7 cellular contexts compared by ENCODE assay signal in genomic region chr17:2137342-2138098, GRCh38.
DNase-seq lines count a peak whose midpoint lies in the region; ATAC-seq, FAIRE-seq and TF ChIP-seq lines count a peak whose summit lies in the region.

No MANE protein-coding gene starts in this region.

- H3K27me3 ChIP-seq in GM12878 (replicated peaks in 1 of 2; ENCODE audit: control insufficient read depth in 2 of 2, insufficient read depth in 2 of 2, low read length in 1 of 2), result no peaks in the 10 kb centered on the region

- no peaks in the 10 kb centered on the region for H3K36me3 Mint-ChIP-seq in natural killer cell

- no peaks in the 10 kb centered on the region for H3K9me3 Mint-ChIP-seq in natural killer cell

- no peaks in the 10 kb centered on the region for H3K9me3 ChIP-seq in GM12878 (replicated peaks; ENCODE audit: control insufficient read depth, insufficient read depth, low read length)

- TSS peak; percentile 96 for BruUV-seq in GM12878 (replicated peaks; lab: Mats Ljungman, UMichigan)

- peaks cover 2% of the 10 kb centered on the region for H3K79me2 ChIP-seq in GM12878 (ENCODE audit: control insufficient read depth, insufficient read depth, low read length)

- intact Hi-C loops in GM12878 (cut with micrococcal nuclease; ENCODE audit: unreplicated experiment) (loop anchor here (1.0 kb wide), 1 partner anchor 48 kb away; no protein-coding TSS in a partner anchor), natural killer cell (cut with micrococcal nuclease) (loop anchor here (2.0 kb wide), 1 partner anchor 13 kb away; no protein-coding TSS in a partner anchor)

- no peak for TF ChIP-seq RAD21 in GM12878 (IDR thresholded peaks at IDR 0.05; ENCODE audit: insufficient read depth, low read depth, low read length)

- DNase-seq in GM18507 (ENCODE audit: extremely low spot score, insufficient read length, low read depth) (peak; percentile 42), GM12878 (ENCODE audit: low read depth, low spot score) (peak; percentile 51), natural killer cell (no peak), superior temporal gyrus (ENCODE audit: extremely low spot score) (no peak), HEK293T (ENCODE audit: extremely low spot score) (no peak), D721Med (ENCODE audit: insufficient read length, low spot score) (no peak)

- H3K4me2 ChIP-seq in GM12878 (ENCODE audit: control insufficient read depth, insufficient read depth), result peak overlapping the region; percentile 75

- H2AFZ ChIP-seq in GM12878 (ENCODE audit: control insufficient read depth, low read depth, low read length), result 0 out of 2 replicates have a peak overlapping the region, but pooled peaks have one; percentile 1

- FAIRE-seq in GM18507 (lab: Jason Lieb, UNC), result peak; percentile 91
- FAIRE-seq in GM12878 (lab: Jason Lieb, UNC), result peak; percentile 83
- FAIRE-seq in D721Med (lab: Jason Lieb, UNC), result no peak

- SMC1A ChIA-PET in GM12878 (lab: Charles Lee; ENCODE audit: uncharacterized antibody, unreplicated experiment), result interaction anchor here (0.6 to 8.3 kb wide), 25 partner anchors 9 to 421 kb away, joined by 3 to 78 read pairs (median 5); partner anchors contain the start of gene HIC1

- in situ Hi-C loops in GM12878 (cut with MboI), result no loop called here

- H4K20me1 ChIP-seq in GM12878 (ENCODE audit: control insufficient read depth, insufficient read depth), result no peaks in the 10 kb centered on the region

- TF ChIP-seq CTCF in GM12878 (IDR thresholded peaks at IDR 0.05 in 2 of 3, conservative IDR thresholded peaks at IDR 0.05 in 1 of 3; ENCODE audit: control insufficient read depth in 2 of 3, extremely low read depth in 1 of 3, insufficient read depth in 1 of 3, low read depth in 3 of 3, low read length in 3 of 3) (no peak), natural killer cell (IDR thresholded peaks at IDR 0.05) (no peak), D721Med (IDR thresholded peaks at IDR 0.05; ENCODE audit: insufficient read depth, missing control alignments) (no peak)

- no peaks in the 10 kb centered on the region for H3K27me3 Mint-ChIP-seq in natural killer cell (ENCODE audit: low read depth in 2 of 2)

- peaks cover 19 to 21% of the 10 kb centered on the region in 2 donors for H3K4me1 Mint-ChIP-seq in natural killer cell

- H3K4me3 Mint-ChIP-seq in natural killer cell, result peak overlapping the region; percentile 43

- 46% methylated on average over 11 of the region's 11 CpGs for WGBS in GM12878 (ENCODE audit: insufficient coverage, insufficient replicate concordance, low lambda C conversion rate, missing lambda C conversion rate)

- peaks cover 0 to 2% of the 10 kb centered on the region in 2 experiments; a peak in 2 of 4 replicates for H3K36me3 ChIP-seq in GM12878 (ENCODE audit: control insufficient read depth in 2 of 2, insufficient read depth in 2 of 2, low read length in 1 of 2)

- peaks cover 41% of the 10 kb centered on the region for H3K4me1 ChIP-seq in GM12878 (ENCODE audit: control insufficient read depth, insufficient read depth, low read length)

- H3K4me3 ChIP-seq in GM12878, result no peak overlapping the region; the same call in 1 of the 2 replicates

- ATAC-seq in HG03354 (IDR thresholded peaks at IDR 0.05; ENCODE audit: poor library complexity, severe bottlenecking, unreplicated experiment), result peak; percentile 61
- ATAC-seq in GM12878, result peak; percentile 86
- ATAC-seq in natural killer cell, result peak in 1 of 3 donors; percentile 37

- H3K9ac ChIP-seq in GM12878 (ENCODE audit: control insufficient read depth, insufficient read depth, low read length), result peak overlapping the region; percentile 35

- POLR2A ChIA-PET in GM12878 (lab: Charles Lee), result interaction anchor here (1.1 to 5.6 kb wide), 8 partner anchors 14 to 100 kb away, joined by 3 to 67 read pairs (median 4); no protein-coding TSS in a partner anchor
- POLR2A ChIA-PET in HEK293T (lab: Yijun Ruan, JAX), result no interaction called here

- H3K27ac Mint-ChIP-seq in natural killer cell, result peak overlapping the region; percentile 90

- CTCF ChIA-PET in GM12878 (lab: Yijun Ruan, JAX) (interaction anchor here (0.7 to 7.4 kb wide), 17 partner anchors 9 to 228 kb away, joined by 3 to 65 read pairs (median 4); partner anchors contain the start of gene HIC1), HEK293T (lab: Yijun Ruan, JAX) (no interaction called here)

- no peak for TF ChIP-seq EP300 in GM12878 (IDR thresholded peaks at IDR 0.05; ENCODE audit: borderline replicate concordance in 1 of 2, control insufficient read depth in 1 of 2, low read depth in 2 of 2, low read length in 2 of 2)

- RAD21 ChIA-PET in GM12878 (lab: Charles Lee; ENCODE audit: unreplicated experiment), result interaction anchor here (1.0 to 5.9 kb wide), 17 partner anchors 14 to 197 kb away, joined by 3 to 71 read pairs (median 5); partner anchors contain the start of gene HIC1

- peak overlapping the region; percentile 87 for H3K27ac ChIP-seq in GM12878 (ENCODE audit: control insufficient read depth, insufficient read depth)

- peak; percentile 23; the same call in 1 of the 2 replicates for TF ChIP-seq POLR2A in GM12878 (IDR thresholded peaks at IDR 0.05; ENCODE audit: low read depth, low read length)

TF ChIP-seq in GM12878, 131 proteins besides CTCF, POLR2A, EP300 and RAD21 (continues in another document):
- TF ChIP-seq RB1 (IDR thresholded peaks at IDR 0.05; ENCODE audit: borderline replicate concordance) (0 out of 2 replicates have a peak, but pooled peaks have one; percentile 16), RFX5 (IDR thresholded peaks at IDR 0.05; ENCODE audit: low read depth, low read length) (no peak), ATF3 (IDR thresholded peaks at IDR 0.05; ENCODE audit: borderline replicate concordance, extremely low read depth, low read depth, low read length) (no peak)
- TF ChIP-seq, protein P1, sequence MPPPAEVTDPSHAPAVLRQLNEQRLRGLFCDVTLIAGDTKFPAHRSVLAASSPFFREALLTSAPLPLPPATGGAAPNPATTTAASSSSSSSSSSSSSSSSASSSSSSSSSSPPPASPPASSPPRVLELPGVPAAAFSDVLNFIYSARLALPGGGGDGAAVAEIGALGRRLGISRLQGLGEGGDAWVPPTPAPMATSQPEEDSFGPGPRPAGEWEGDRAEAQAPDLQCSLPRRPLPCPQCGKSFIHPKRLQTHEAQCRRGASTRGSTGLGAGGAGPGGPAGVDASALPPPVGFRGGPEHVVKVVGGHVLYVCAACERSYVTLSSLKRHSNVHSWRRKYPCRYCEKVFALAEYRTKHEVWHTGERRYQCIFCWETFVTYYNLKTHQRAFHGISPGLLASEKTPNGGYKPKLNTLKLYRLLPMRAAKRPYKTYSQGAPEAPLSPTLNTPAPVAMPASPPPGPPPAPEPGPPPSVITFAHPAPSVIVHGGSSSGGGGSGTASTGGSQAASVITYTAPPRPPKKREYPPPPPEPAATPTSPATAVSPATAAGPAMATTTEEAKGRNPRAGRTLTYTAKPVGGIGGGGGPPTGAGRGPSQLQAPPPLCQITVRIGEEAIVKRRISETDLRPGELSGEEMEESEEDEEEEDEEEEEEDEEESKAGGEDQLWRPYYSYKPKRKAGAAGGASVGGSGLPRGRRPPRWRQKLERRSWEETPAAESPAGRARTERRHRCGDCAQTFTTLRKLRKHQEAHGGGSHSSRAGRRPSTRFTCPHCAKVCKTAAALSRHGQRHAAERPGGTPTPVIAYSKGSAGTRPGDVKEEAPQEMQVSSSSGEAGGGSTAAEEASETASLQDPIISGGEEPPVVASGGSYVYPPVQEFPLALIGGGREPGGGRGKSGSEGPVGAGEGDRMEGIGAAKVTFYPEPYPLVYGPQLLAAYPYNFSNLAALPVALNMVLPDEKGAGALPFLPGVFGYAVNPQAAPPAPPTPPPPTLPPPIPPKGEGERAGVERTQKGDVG (CRISPR knock-in tag; IDR thresholded peaks at IDR 0.05), result no peak

TF ChIP-seq in HEK293T, 16 proteins besides CTCF, POLR2A, EP300 and RAD21:
- TF ChIP-seq SUZ12 (IDR thresholded peaks at IDR 0.05), result no peak
- TF ChIP-seq FOXK2 (IDR thresholded peaks at IDR 0.05), result no peak
- no peak for TF ChIP-seq SP1 (IDR thresholded peaks at IDR 0.05)
- TF ChIP-seq PKNOX1 (IDR thresholded peaks at IDR 0.05), result no peak
- no peak for TF ChIP-seq CTBP1 (IDR thresholded peaks at IDR 0.05; ENCODE audit: borderline replicate concordance)
- no peak for TF ChIP-seq LEF1 (IDR thresholded peaks at IDR 0.05; ENCODE audit: borderline replicate concordance)
- no peak for TF ChIP-seq ARNT (IDR thresholded peaks at IDR 0.05)
- no peak for TF ChIP-seq BHLHE40 (IDR thresholded peaks at IDR 0.05; ENCODE audit: borderline replicate concordance)
- TF ChIP-seq NFRKB (IDR thresholded peaks at IDR 0.05), result no peak
- no peak for TF ChIP-seq ELF4 (IDR thresholded peaks at IDR 0.05)
- TF ChIP-seq HDGF (IDR thresholded peaks at IDR 0.05; ENCODE audit: borderline replicate concordance), result no peak
- TF ChIP-seq FOXA1 (IDR thresholded peaks at IDR 0.05), result no peak
- TF ChIP-seq FOXM1 (IDR thresholded peaks at IDR 0.05; ENCODE audit: borderline replicate concordance), result no peak
- TF ChIP-seq ZNF384 (IDR thresholded peaks at IDR 0.05), result no peak
- no peak for TF ChIP-seq TARDBP (IDR thresholded peaks at IDR 0.05)
- TF ChIP-seq L3MBTL2 (conservative IDR thresholded peaks at IDR 0.05), result no peak

Comparison
In these comparisons a context has a peak if more than half of its experiments do, and no peak if none do; other contexts are left out.
1. DNase-seq: peak in GM18507 (single experiment) and GM12878 (single experiment); none in natural killer cell (single experiment), superior temporal gyrus (single experiment), HEK293T (single experiment) and D721Med (single experiment).